ENCODE assay signal across 7 cellular contexts in the genomic region with DNA sequence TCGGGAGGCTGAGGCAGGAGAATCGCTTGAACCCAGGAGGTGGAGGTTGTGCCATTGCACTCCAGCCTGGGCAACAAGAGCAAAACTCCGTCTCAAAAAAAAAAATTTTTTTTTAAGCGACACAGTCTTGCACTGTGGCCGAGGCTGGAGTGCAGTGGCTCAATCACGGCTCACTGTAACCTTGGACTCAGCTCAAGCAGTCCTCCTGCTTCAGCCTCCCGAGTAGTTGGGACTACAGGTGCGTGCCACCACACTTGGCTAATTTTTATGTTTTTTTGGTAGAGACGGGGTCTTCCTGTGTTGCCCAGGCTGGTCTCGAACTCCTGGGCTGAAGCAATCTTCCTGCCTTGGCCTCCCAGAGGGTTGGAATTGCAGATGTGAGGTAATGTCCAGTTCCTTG. TPM values are rescaled to one million over a fixed set of nuclear protein-coding genes. Genes with fewer than 3 reads are reported as not detected.
DNase-seq lines count a peak whose midpoint lies in the region; ATAC-seq and TF ChIP-seq lines count a peak whose summit lies in the region.
"Not testable (repeated sequence)": the region's sequence is repeated elsewhere in the genome, so short reads cannot be mapped to it uniquely, and the experiment has no call there.

No MANE protein-coding gene starts in this region.

- peaks cover 65% of the 10 kb centered on the region for H3K36me3 Mint-ChIP-seq in activated naive CD8-positive, alpha-beta T cell treated with anti-CD3 and anti-CD28 coated beads, Interleukin-2, amount 50 U/mL, for 24 hours (ENCODE audit: low read depth)
- H3K36me3 Mint-ChIP-seq in endodermal cell (ENCODE audit: low read depth) = peaks cover 58% of the 10 kb centered on the region
- not testable (repeated sequence) for H3K36me3 Mint-ChIP-seq in natural killer cell treated with Interleukin-12 subunit alpha and Interleukin-12 subunit beta and Interleukin-15 and Interleukin-18, amount 100 ng/mL, for 72 hours
- H3K36me3 Mint-ChIP-seq in stimulated activated effector memory CD8-positive, alpha-beta T cell treated with anti-CD3 and anti-CD28 coated beads, Interleukin-12 subunit alpha, Interleukin-12 subunit beta, amount 100 ng/mL, for 72 hours = peaks cover 96% of the 10 kb centered on the region

- not testable (repeated sequence) for H3K27ac ChIP-seq in endodermal cell (ENCODE audit: low read depth, low read length)

- H3K9me3 Mint-ChIP-seq in activated naive CD8-positive, alpha-beta T cell treated with anti-CD3 and anti-CD28 coated beads, Interleukin-2, amount 50 U/mL, for 24 hours; endodermal cell; natural killer cell treated with Interleukin-12 subunit alpha and Interleukin-12 subunit beta and Interleukin-15 and Interleukin-18, amount 100 ng/mL, for 72 hours; stimulated activated effector memory CD8-positive, alpha-beta T cell treated with anti-CD3 and anti-CD28 coated beads, Interleukin-12 subunit alpha, Interleukin-12 subunit beta, amount 100 ng/mL, for 72 hours: not testable (repeated sequence)

- WGBS in endodermal cell (ENCODE audit: insufficient coverage in 1 of 2, insufficient read length in 1 of 2), 2 experiments = 94 to 96% methylated on average over 9 to 10 of the region's 10 CpGs

- H3K27ac Mint-ChIP-seq in activated naive CD8-positive, alpha-beta T cell treated with anti-CD3 and anti-CD28 coated beads, Interleukin-2, amount 50 U/mL, for 24 hours = peak overlapping the region; percentile 38
- not testable (repeated sequence) for H3K27ac Mint-ChIP-seq in endodermal cell
- H3K27ac Mint-ChIP-seq in natural killer cell treated with Interleukin-12 subunit alpha and Interleukin-12 subunit beta and Interleukin-15 and Interleukin-18, amount 100 ng/mL, for 72 hours = peak overlapping the region in 1 of 2 donors; percentile 80
- H3K27ac Mint-ChIP-seq in stimulated activated effector memory CD8-positive, alpha-beta T cell treated with anti-CD3 and anti-CD28 coated beads, Interleukin-12 subunit alpha, Interleukin-12 subunit beta, amount 100 ng/mL, for 72 hours = peak overlapping the region; percentile 94

- DNase-seq in NB4 (ENCODE audit: low read depth) = peak; percentile 8
- peak; percentile 21 for DNase-seq in activated CD4-positive, CD25-positive, alpha-beta regulatory T cell treated with anti-CD3 and anti-CD28 coated beads, Interleukin-2, amount 50 U/mL, for 72 hours
- peak; percentile 15 to 17 for DNase-seq in activated T-cell treated with anti-CD3 and anti-CD28 coated beads, Interleukin-2, amount 50 U/mL, for 48 hours
- not testable (repeated sequence) for DNase-seq in activated naive CD8-positive, alpha-beta T cell treated with anti-CD3 and anti-CD28 coated beads, Interleukin-2, amount 50 U/mL, for 24 hours; stimulated activated effector memory CD8-positive, alpha-beta T cell treated with anti-CD3 and anti-CD28 coated beads, Interleukin-12 subunit alpha, Interleukin-12 subunit beta, amount 100 ng/mL, for 72 hours (ENCODE audit: low spot score in 2 of 2)
- peak; percentile 32 for DNase-seq in endodermal cell
- DNase-seq in natural killer cell treated with Interleukin-12 subunit alpha and Interleukin-12 subunit beta and Interleukin-15 and Interleukin-18, amount 100 ng/mL, for 72 hours (ENCODE audit: low spot score) = peak; percentile 54

- TF ChIP-seq POLR2A in NB4 (IDR thresholded peaks at IDR 0.05; ENCODE audit: extremely low read depth, insufficient read length) = not testable (repeated sequence)

- peaks cover 18% of the 10 kb centered on the region for H3K4me1 ChIP-seq in endodermal cell (ENCODE audit: control insufficient read depth, insufficient read depth, low read length)

- not testable (repeated sequence) for ATAC-seq in activated naive CD8-positive, alpha-beta T cell treated with anti-CD3 and anti-CD28 coated beads, Interleukin-2, amount 50 U/mL, for 24 hours; natural killer cell treated with Interleukin-12 subunit alpha and Interleukin-12 subunit beta and Interleukin-15 and Interleukin-18, amount 100 ng/mL, for 72 hours; stimulated activated effector memory CD8-positive, alpha-beta T cell treated with anti-CD3 and anti-CD28 coated beads, Interleukin-12 subunit alpha, Interleukin-12 subunit beta, amount 100 ng/mL, for 72 hours

- peaks cover 58% of the 10 kb centered on the region for H3K4me1 Mint-ChIP-seq in activated naive CD8-positive, alpha-beta T cell treated with anti-CD3 and anti-CD28 coated beads, Interleukin-2, amount 50 U/mL, for 24 hours
- H3K4me1 Mint-ChIP-seq in endodermal cell = peaks cover 23% of the 10 kb centered on the region
- H3K4me1 Mint-ChIP-seq in natural killer cell treated with Interleukin-12 subunit alpha and Interleukin-12 subunit beta and Interleukin-15 and Interleukin-18, amount 100 ng/mL, for 72 hours (ENCODE audit: low read depth in 2 of 2) = peaks cover 47 to 52% of the 10 kb centered on the region in 2 donors
- peaks cover 57% of the 10 kb centered on the region for H3K4me1 Mint-ChIP-seq in stimulated activated effector memory CD8-positive, alpha-beta T cell treated with anti-CD3 and anti-CD28 coated beads, Interleukin-12 subunit alpha, Interleukin-12 subunit beta, amount 100 ng/mL, for 72 hours

- H3K4me3 Mint-ChIP-seq in activated naive CD8-positive, alpha-beta T cell treated with anti-CD3 and anti-CD28 coated beads, Interleukin-2, amount 50 U/mL, for 24 hours; endodermal cell: not testable (repeated sequence)
- peak overlapping the region; percentile 22 for H3K4me3 Mint-ChIP-seq in natural killer cell treated with Interleukin-12 subunit alpha and Interleukin-12 subunit beta and Interleukin-15 and Interleukin-18, amount 100 ng/mL, for 72 hours
- H3K4me3 Mint-ChIP-seq in stimulated activated effector memory CD8-positive, alpha-beta T cell treated with anti-CD3 and anti-CD28 coated beads, Interleukin-12 subunit alpha, Interleukin-12 subunit beta, amount 100 ng/mL, for 72 hours = peak overlapping the region; percentile 98

- H3K9me3 ChIP-seq in endodermal cell (ENCODE audit: control insufficient read depth, low read length) = not testable (repeated sequence)

- not testable (repeated sequence) for TF ChIP-seq CTCF in NB4 (IDR thresholded peaks at IDR 0.05; ENCODE audit: low read depth, low read length); endodermal cell (conservative IDR thresholded peaks at IDR 0.05)

- H3K4me3 ChIP-seq in NB4 (ENCODE audit: low read depth, low read length); endodermal cell (ENCODE audit: low read length): not testable (repeated sequence)

- peaks cover 55% of the 10 kb centered on the region for H3K36me3 ChIP-seq in endodermal cell (ENCODE audit: control insufficient read depth, insufficient read depth, low read length)

- H3K27me3 ChIP-seq in endodermal cell (ENCODE audit: control insufficient read depth, insufficient read depth, low read length, poor library complexity, severe bottlenecking) = not testable (repeated sequence)

- H3K9ac ChIP-seq in endodermal cell (ENCODE audit: extremely low read depth, low read length, poor library complexity, severe bottlenecking) = not testable (repeated sequence)

- H3K27me3 Mint-ChIP-seq in activated naive CD8-positive, alpha-beta T cell treated with anti-CD3 and anti-CD28 coated beads, Interleukin-2, amount 50 U/mL, for 24 hours; endodermal cell (ENCODE audit: insufficient read depth); natural killer cell treated with Interleukin-12 subunit alpha and Interleukin-12 subunit beta and Interleukin-15 and Interleukin-18, amount 100 ng/mL, for 72 hours: not testable (repeated sequence)

RNA-seq across cellular contexts. Expression of gene NOP14, which starts 24.8 kb away (rescaled TPM):
- total RNA-seq in endodermal cell = 10 to 100 TPM; 23.0 to 31.9 TPM
- 20.5 TPM for polyA plus RNA-seq in endodermal cell (2013, experiment 1 of 2)
- 18.2 TPM for polyA plus RNA-seq in endodermal cell (2013, experiment 2 of 2)
- total RNA-seq in natural killer cell treated with Interleukin-12 subunit alpha and Interleukin-12 subunit beta and Interleukin-15 and Interleukin-18, amount 100 ng/mL, for 72 hours = 100 to 1,000 TPM in 1 of 2 donors, 10 to 100 TPM in 1; 91.5 to 136 TPM

RNA-seq across cellular contexts. Expression of gene GRK4, which starts 25.0 kb away (rescaled TPM):
- total RNA-seq in endodermal cell = 1 to 10 TPM; 2.8 to 4.2 TPM
- polyA plus RNA-seq in endodermal cell (2013, experiment 1 of 2) = 3.5 TPM
- 4.0 TPM for polyA plus RNA-seq in endodermal cell (2013, experiment 2 of 2)
- 10 to 100 TPM in 1 of 2 donors, 1 to 10 TPM in 1; 8.0 to 12.1 TPM for total RNA-seq in natural killer cell treated with Interleukin-12 subunit alpha and Interleukin-12 subunit beta and Interleukin-15 and Interleukin-18, amount 100 ng/mL, for 72 hours
